ENCODE assay signal across 1 cellular context in the genomic region with DNA sequence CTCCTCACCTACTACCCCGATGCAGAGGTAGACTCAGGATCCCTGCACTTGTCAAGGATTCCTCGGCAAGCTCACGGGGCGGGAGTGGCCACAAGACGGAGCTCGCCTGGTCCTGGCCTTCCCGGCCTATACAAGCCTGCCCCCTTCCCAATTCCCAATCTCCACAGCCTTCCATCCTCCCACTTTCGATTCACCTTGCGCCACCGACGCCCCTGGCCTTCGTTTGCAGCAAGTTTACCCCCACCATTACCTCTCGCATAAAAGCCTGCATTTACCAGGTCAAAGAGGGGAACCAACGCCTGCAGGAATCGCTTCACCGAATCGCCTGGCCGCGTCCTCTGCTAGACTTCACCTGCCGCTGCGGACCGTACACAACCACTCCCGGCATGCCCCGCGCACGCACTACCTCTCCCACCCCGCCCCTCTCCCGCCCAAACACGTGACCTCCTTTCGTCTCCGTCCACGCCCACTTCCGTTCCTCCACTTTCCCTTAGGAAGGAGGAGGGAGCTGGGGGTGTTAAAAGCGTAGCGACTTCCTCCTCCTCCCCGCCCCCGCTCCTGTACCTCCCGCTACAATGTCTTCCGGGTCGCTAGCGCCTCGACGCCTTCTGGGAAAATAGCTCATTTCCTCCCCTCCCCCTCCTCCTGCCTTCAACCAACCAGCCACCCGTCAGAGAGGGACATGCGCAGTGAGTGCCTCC.
TF ChIP-seq lines count a peak whose summit lies in the region.

A gene (minus strand): TSS at position 380 of the 701 bp plus-strand sequence. CDS start 44,779 bp downstream, outside the sequence.

TF ChIP-seq in HCT116, 20 proteins besides CTCF, POLR2A, EP300 and RAD21 (continued from another document):
- TF ChIP-seq, protein P1, sequence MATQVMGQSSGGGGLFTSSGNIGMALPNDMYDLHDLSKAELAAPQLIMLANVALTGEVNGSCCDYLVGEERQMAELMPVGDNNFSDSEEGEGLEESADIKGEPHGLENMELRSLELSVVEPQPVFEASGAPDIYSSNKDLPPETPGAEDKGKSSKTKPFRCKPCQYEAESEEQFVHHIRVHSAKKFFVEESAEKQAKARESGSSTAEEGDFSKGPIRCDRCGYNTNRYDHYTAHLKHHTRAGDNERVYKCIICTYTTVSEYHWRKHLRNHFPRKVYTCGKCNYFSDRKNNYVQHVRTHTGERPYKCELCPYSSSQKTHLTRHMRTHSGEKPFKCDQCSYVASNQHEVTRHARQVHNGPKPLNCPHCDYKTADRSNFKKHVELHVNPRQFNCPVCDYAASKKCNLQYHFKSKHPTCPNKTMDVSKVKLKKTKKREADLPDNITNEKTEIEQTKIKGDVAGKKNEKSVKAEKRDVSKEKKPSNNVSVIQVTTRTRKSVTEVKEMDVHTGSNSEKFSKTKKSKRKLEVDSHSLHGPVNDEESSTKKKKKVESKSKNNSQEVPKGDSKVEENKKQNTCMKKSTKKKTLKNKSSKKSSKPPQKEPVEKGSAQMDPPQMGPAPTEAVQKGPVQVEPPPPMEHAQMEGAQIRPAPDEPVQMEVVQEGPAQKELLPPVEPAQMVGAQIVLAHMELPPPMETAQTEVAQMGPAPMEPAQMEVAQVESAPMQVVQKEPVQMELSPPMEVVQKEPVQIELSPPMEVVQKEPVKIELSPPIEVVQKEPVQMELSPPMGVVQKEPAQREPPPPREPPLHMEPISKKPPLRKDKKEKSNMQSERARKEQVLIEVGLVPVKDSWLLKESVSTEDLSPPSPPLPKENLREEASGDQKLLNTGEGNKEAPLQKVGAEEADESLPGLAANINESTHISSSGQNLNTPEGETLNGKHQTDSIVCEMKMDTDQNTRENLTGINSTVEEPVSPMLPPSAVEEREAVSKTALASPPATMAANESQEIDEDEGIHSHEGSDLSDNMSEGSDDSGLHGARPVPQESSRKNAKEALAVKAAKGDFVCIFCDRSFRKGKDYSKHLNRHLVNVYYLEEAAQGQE (IDR thresholded peaks at IDR 0.05; ENCODE audit: low read depth) = no peak
- no peak for TF ChIP-seq EZH2phosphoT487 (IDR thresholded peaks at IDR 0.05; ENCODE audit: borderline replicate concordance)
